Comparison of ENCODE assay signal across 16 cellular contexts in the genomic region with DNA sequence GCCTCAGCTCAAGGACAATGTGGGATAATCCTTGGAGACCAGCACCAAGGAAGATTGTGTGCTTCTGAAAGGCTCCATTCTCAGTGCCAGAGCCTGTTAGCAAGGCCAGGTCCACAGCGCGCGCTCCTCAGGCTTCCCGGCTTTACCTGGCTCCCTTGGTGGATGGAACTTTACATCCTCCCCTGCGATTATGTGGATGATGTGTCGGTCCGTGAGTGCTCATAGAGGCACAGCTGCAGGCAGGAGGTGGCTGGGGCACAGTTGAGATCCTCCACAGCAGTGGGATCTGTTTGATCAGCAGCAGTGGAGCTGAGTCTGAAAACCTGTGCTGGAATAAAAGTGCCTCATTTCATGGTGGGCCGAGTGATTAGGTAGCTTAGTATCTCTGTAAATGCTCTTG.
DNase-seq lines count a peak whose midpoint lies in the region; ATAC-seq and TF ChIP-seq lines count a peak whose summit lies in the region.
"Had no signal": no experiment of that assay in that cellular context is flagged by ENCODE, and none has a peak within 500 bp of the region (broad histone marks: within the 10 kb centered on the region; RNA-seq: fewer than 3 reads in every experiment).

No MANE protein-coding gene starts in this region.

- no peak for TF ChIP-seq CTCF in transverse colon (IDR thresholded peaks at IDR 0.05)

- peak overlapping the region; percentile 86 for H3K27ac Mint-ChIP-seq in activated T-cell treated with anti-CD3 and anti-CD28 coated beads, Interleukin-2, amount 50 U/mL, for 72 hours
- peak overlapping the region in 4 of 6 donors; percentile 19 to 73 (median 46) for H3K27ac Mint-ChIP-seq in immature natural killer cell

- peaks cover 2% of the 10 kb centered on the region; the same call in 1 of the 2 replicates for H3K36me3 ChIP-seq in SK-N-MC (ENCODE audit: insufficient read depth, low read length)
- H3K36me3 ChIP-seq in transverse colon = no peaks in the 10 kb centered on the region
- peaks cover 6% of the 10 kb centered on the region for H3K36me3 ChIP-seq in MG63
- H3K36me3 ChIP-seq: right lobe of liver, uterus had no signal

- H3K27ac ChIP-seq in SK-N-MC (peak overlapping the region; percentile 72; the same call in 1 of the 2 replicates), substantia nigra (ENCODE audit: low read depth, low read length, poor library complexity, severe bottlenecking) (peak overlapping the region; percentile 21), transverse colon (no peak overlapping the region)
- H3K27ac ChIP-seq: A549, heart right ventricle, right lobe of liver, uterus had no signal

- H3K27me3 ChIP-seq in transverse colon (no peaks in the 10 kb centered on the region), MG63 (no peaks in the 10 kb centered on the region)
- H3K27me3 ChIP-seq: heart right ventricle, right lobe of liver, uterus had no signal

- H3K4me1 ChIP-seq in transverse colon = peaks cover 0 to 49% (median 33%) of the 10 kb centered on the region in 4 donors

- H3K9me3 Mint-ChIP-seq in activated T-cell treated with anti-CD3 and anti-CD28 coated beads, Interleukin-2, amount 50 U/mL, for 72 hours = no peaks in the 10 kb centered on the region
- H3K9me3 Mint-ChIP-seq in activated T-cell treated with anti-CD3 and anti-CD28 coated beads, Interleukin-2, amount 50 U/mL, for 4 hours = no peaks in the 10 kb centered on the region
- H3K9me3 Mint-ChIP-seq in immature natural killer cell = no peaks in the 10 kb centered on the region

- TF ChIP-seq POLR2A in transverse colon (IDR thresholded peaks at IDR 0.05) = no peak

- no peak for ATAC-seq in activated T-cell treated with anti-CD3 and anti-CD28 coated beads, Interleukin-2, amount 50 U/mL, for 72 hours (replicated peaks in 1 of 2)
- no peak for ATAC-seq in activated T-cell treated with anti-CD3 and anti-CD28 coated beads, Interleukin-2, amount 50 U/mL, for 4 hours
- ATAC-seq: A549, right lobe of liver had no signal

- 87% methylated on average over 8 of the region's 8 CpGs; no CpG with 5 or more reads in 1 of the 2 donors for WGBS in transverse colon (ENCODE audit: low coverage in 1 of 2), 2 donors

- no peaks in the 10 kb centered on the region for H3K9me3 ChIP-seq in SK-N-MC (ENCODE audit: low read depth, low read length)
- no peaks in the 10 kb centered on the region for H3K9me3 ChIP-seq in transverse colon
- H3K9me3 ChIP-seq in MG63 = no peaks in the 10 kb centered on the region
- H3K9me3 ChIP-seq: A549, heart right ventricle, right lobe of liver, uterus had no signal

- no peaks in the 10 kb centered on the region for H3K27me3 Mint-ChIP-seq in activated T-cell treated with anti-CD3 and anti-CD28 coated beads, Interleukin-2, amount 50 U/mL, for 72 hours (ENCODE audit: low read depth)
- no peaks in the 10 kb centered on the region for H3K27me3 Mint-ChIP-seq in activated T-cell treated with anti-CD3 and anti-CD28 coated beads, Interleukin-2, amount 50 U/mL, for 4 hours (ENCODE audit: low read depth)
- H3K27me3 Mint-ChIP-seq in immature natural killer cell (ENCODE audit: low read depth in 3 of 3) = no peaks in the 10 kb centered on the region

- no peak for TF ChIP-seq EP300 in transverse colon (IDR thresholded peaks at IDR 0.05; ENCODE audit: low read depth)

- no peak overlapping the region for H3K9ac ChIP-seq in SK-N-MC (ENCODE audit: insufficient read length)

- in situ Hi-C loops in transverse colon (cut with MboI; ENCODE audit: low pct_ligation_motif_present in 1 of 4, low pct_unique_long_range_greater_than_20kb in 1 of 4, low sequenced_read_pairs in 3 of 4) = no loop called here

- H3K4me3 ChIP-seq in SK-N-MC = peak overlapping the region; percentile 60; the same call in 1 of the 2 replicates
- H3K4me3 ChIP-seq in transverse colon = no peak overlapping the region
- no peak overlapping the region for H3K4me3 ChIP-seq in MG63
- H3K4me3 ChIP-seq: A549, heart right ventricle, right lobe of liver, uterus had no signal

- H3K4me3 Mint-ChIP-seq in activated T-cell treated with anti-CD3 and anti-CD28 coated beads, Interleukin-2, amount 50 U/mL, for 72 hours = no peak overlapping the region
- no peak overlapping the region for H3K4me3 Mint-ChIP-seq in activated T-cell treated with anti-CD3 and anti-CD28 coated beads, Interleukin-2, amount 50 U/mL, for 4 hours
- peak overlapping the region in 2 of 5 donors; percentile 12 to 24 for H3K4me3 Mint-ChIP-seq in immature natural killer cell

- peaks cover 85% of the 10 kb centered on the region for H3K4me1 Mint-ChIP-seq in activated T-cell treated with anti-CD3 and anti-CD28 coated beads, Interleukin-2, amount 50 U/mL, for 72 hours (ENCODE audit: low read depth)
- peaks cover 85% of the 10 kb centered on the region for H3K4me1 Mint-ChIP-seq in activated T-cell treated with anti-CD3 and anti-CD28 coated beads, Interleukin-2, amount 50 U/mL, for 4 hours (ENCODE audit: low read depth)
- H3K4me1 Mint-ChIP-seq in immature natural killer cell = peaks cover 87 to 95% of the 10 kb centered on the region in 2 donors

- intact Hi-C loops in transverse colon (cut with DNase I; ENCODE audit: low total_unique reads) = no loop called here

- peaks cover 0 to 2% of the 10 kb centered on the region in 2 donors for H3K36me3 Mint-ChIP-seq in activated T-cell treated with anti-CD3 and anti-CD28 coated beads, Interleukin-2, amount 50 U/mL, for 72 hours (ENCODE audit: insufficient read depth in 2 of 2)
- peaks cover 6% of the 10 kb centered on the region for H3K36me3 Mint-ChIP-seq in activated T-cell treated with anti-CD3 and anti-CD28 coated beads, Interleukin-2, amount 50 U/mL, for 4 hours (ENCODE audit: insufficient read depth)
- no peaks in the 10 kb centered on the region for H3K36me3 Mint-ChIP-seq in immature natural killer cell

- DNase-seq in activated T-cell treated with anti-CD3 and anti-CD28 coated beads, Interleukin-2, amount 50 U/mL, for 72 hours = no peak
- no peak for DNase-seq in activated T-cell treated with anti-CD3 and anti-CD28 coated beads, Interleukin-2, amount 50 U/mL, for 4 hours
- DNase-seq in SK-N-MC (ENCODE audit: low read depth, low spot score) (no peak), immature natural killer cell (no peak), substantia nigra (lab: John Stamatoyannopoulos, UW) (peak in 1 of 49 donors; percentile 17), NCI-H2171 treated with DMSO at 0.1 percent for 48 hours (lab: John Stamatoyannopoulos, UW) (no peak), transverse colon (no peak), MG63 (no peak)
- DNase-seq: activated CD4-positive, CD25-positive, alpha-beta regulatory T cell; heart right ventricle; NCI-H1105; OCI-M1; right lobe of liver; stimulated activated CD4-positive, alpha-beta T cell treated with anti-CD3 and anti-CD28 coated beads, Interleukin-4, amount 100 ng/mL, for 1 hour; uterus had no signal

Comparison
In these comparisons a context has a peak if more than half of its experiments do, and no peak if none do; other contexts are left out.
1. H3K27ac ChIP-seq: peak in SK-N-MC (single experiment) and substantia nigra (single experiment); none in transverse colon (0 of 4).